In the genomic region with DNA sequence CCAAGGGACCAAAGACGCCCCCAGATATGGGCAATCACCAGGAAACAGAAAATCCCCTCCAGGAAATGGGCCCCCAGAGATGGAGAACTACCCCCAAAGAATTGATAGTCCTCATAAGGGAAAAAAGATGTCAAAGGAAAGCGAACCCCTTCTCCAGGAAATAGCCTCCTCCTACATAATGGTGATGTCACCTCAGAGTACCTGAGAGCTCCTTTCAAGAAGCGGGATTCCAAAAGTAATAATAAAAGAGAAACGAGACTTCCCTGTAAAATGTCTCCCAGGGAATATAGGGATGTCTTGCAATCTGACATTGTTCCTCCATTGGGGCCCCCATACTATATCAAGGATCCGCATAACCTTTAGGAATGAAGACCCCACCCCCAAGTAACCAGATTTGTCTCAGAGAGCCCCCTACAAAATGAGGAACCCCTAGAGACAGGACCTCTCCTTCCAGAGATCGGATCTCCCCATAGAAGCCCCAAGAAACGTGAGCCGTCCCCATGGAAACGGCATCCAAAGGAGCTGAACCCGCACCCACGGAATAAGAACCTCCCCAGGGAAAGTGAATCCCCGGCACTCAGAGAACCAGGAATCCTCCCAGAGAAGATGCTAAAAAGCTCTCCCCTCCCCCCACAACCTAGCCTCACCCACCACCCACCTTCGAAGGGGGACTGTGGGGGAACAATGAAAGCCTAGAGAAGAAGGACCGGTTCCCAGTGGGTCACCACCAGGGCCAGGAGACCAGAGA, we compare ENCODE assay signal across 8 cellular contexts. TPM values are rescaled to one million over a fixed set of nuclear protein-coding genes. Genes with fewer than 3 reads are reported as not detected.
DNase-seq lines count a peak whose midpoint lies in the region; ATAC-seq and TF ChIP-seq lines count a peak whose summit lies in the region.

No MANE protein-coding gene starts in this region.

- H3K4me3 ChIP-seq in CD8-positive, alpha-beta T cell (ENCODE audit: low read depth, low read length) = peak overlapping the region; percentile 97
- peak overlapping the region; percentile 76 for H3K4me3 ChIP-seq in Loucy (ENCODE audit: low read length, poor library complexity, severe bottlenecking)
- H3K4me3 ChIP-seq in coronary artery = peak overlapping the region; percentile 94

- H3K4me2 ChIP-seq in Loucy (ENCODE audit: low read depth, low read length, poor library complexity, severe bottlenecking) = peak overlapping the region; percentile 88

- no peaks in the 10 kb centered on the region for H3K9me2 ChIP-seq in Loucy (replicated peaks; ENCODE audit: low read depth, low read length)

- H3K36me3 Mint-ChIP-seq in CD8-positive, alpha-beta T cell = peaks cover 22% of the 10 kb centered on the region
- H3K36me3 Mint-ChIP-seq in nephron progenitor cell (ENCODE audit: low read depth) = no peaks in the 10 kb centered on the region

- H3K4me3 Mint-ChIP-seq in CD8-positive, alpha-beta T cell = peak overlapping the region; percentile 98
- peak overlapping the region; percentile 94 for H3K4me3 Mint-ChIP-seq in nephron progenitor cell

- intact Hi-C loops in CD8-positive, alpha-beta T cell (cut with DNase I, micrococcal nuclease) = loop anchor here (1.0 to 10.0 kb wide), 11 partner anchors 35 to 1243 kb away; a partner anchor contains a TSS
- intact Hi-C loops in posterior cingulate gyrus (cut with DNase I) = loop anchor here (5.0 kb wide), 2 partner anchors 66 to 84 kb away; a partner anchor contains a TSS

- peaks cover 46% of the 10 kb centered on the region for H3K4me1 Mint-ChIP-seq in CD8-positive, alpha-beta T cell (ENCODE audit: low read depth)
- H3K4me1 Mint-ChIP-seq in nephron progenitor cell = peaks cover 59% of the 10 kb centered on the region

- peak overlapping the region; percentile 71 for H3K27ac ChIP-seq in CD8-positive, alpha-beta T cell (ENCODE audit: low read depth, low read length)
- peak overlapping the region; percentile 88 to 94 for H3K27ac ChIP-seq in coronary artery

- H3K9me3 ChIP-seq in CD8-positive, alpha-beta T cell (ENCODE audit: low read length) = no peaks in the 10 kb centered on the region
- no peaks in the 10 kb centered on the region for H3K9me3 ChIP-seq in Loucy (ENCODE audit: insufficient read depth, low read depth, low read length)

- POLR2A ChIA-PET in CD8-positive, alpha-beta T cell (lab: Charles Lee) = interaction anchor here (0.7 to 6.8 kb wide), 7 partner anchors 14 to 128 kb away, joined by 3 to 77 read pairs (median 3); a partner anchor contains a TSS

- no peak overlapping the region for H2AFZ ChIP-seq in Loucy (ENCODE audit: low read length)

- peaks cover 20% of the 10 kb centered on the region for H4K20me1 ChIP-seq in Loucy (ENCODE audit: insufficient read depth, low read length, poor library complexity, severe bottlenecking)

- no peak for ATAC-seq in CD8-positive, alpha-beta T cell
- no peak for ATAC-seq in HG02938 (IDR thresholded peaks at IDR 0.05; ENCODE audit: unreplicated experiment)

- no peaks in the 10 kb centered on the region for H3K27me3 ChIP-seq in CD8-positive, alpha-beta T cell (ENCODE audit: insufficient read depth, low read length)
- H3K27me3 ChIP-seq in Loucy (ENCODE audit: insufficient read depth, low read length, poor library complexity, severe bottlenecking) = peaks cover 4% of the 10 kb centered on the region

- peak overlapping the region; percentile 86 for H3K9ac ChIP-seq in Loucy (ENCODE audit: low read depth, low read length, poor library complexity, severe bottlenecking)

- peaks cover 51% of the 10 kb centered on the region for H3K79me2 ChIP-seq in Loucy (ENCODE audit: insufficient read depth, low read length)

- peak overlapping the region; percentile 95 for H3K27ac Mint-ChIP-seq in CD8-positive, alpha-beta T cell
- peak overlapping the region; percentile 29 for H3K27ac Mint-ChIP-seq in nephron progenitor cell

- H3F3A ChIP-seq in Loucy (ENCODE audit: low read depth) = peaks cover 10% of the 10 kb centered on the region; the same call in 1 of the 2 replicates

- peaks cover 36% of the 10 kb centered on the region for H3K4me1 ChIP-seq in CD8-positive, alpha-beta T cell (ENCODE audit: insufficient read depth, low read length)
- peaks cover 37% of the 10 kb centered on the region for H3K4me1 ChIP-seq in Loucy (ENCODE audit: insufficient read depth, low read length, poor library complexity, severe bottlenecking)

- TF ChIP-seq CTCF in CD8-positive, alpha-beta T cell (IDR thresholded peaks at IDR 0.05) = no peak
- TF ChIP-seq CTCF in Loucy (conservative IDR thresholded peaks at IDR 0.05; ENCODE audit: low read length) (no peak), coronary artery (IDR thresholded peaks at IDR 0.05) (no peak), nephron progenitor cell (IDR thresholded peaks at IDR 0.05) (no peak)

- no peaks in the 10 kb centered on the region for H3K9me3 Mint-ChIP-seq in CD8-positive, alpha-beta T cell
- no peaks in the 10 kb centered on the region for H3K9me3 Mint-ChIP-seq in nephron progenitor cell

- no peaks in the 10 kb centered on the region for H3K36me3 ChIP-seq in CD8-positive, alpha-beta T cell (ENCODE audit: insufficient read depth, low read length)
- no peaks in the 10 kb centered on the region for H3K36me3 ChIP-seq in Loucy (ENCODE audit: insufficient read depth, low read length)

- DNase-seq in CD8-positive, alpha-beta T cell = no peak
- peak; percentile 73 for DNase-seq in coronary artery (ENCODE audit: low spot score)
- no peak for DNase-seq in nephron progenitor cell
- no peak for DNase-seq in posterior cingulate gyrus
- no peak for DNase-seq in activated CD4-positive, CD25-positive, alpha-beta regulatory T cell (lab: John Stamatoyannopoulos, UW)
- no peak for DNase-seq in AG08396 (ENCODE audit: low spot score)

- H3K27me3 Mint-ChIP-seq in CD8-positive, alpha-beta T cell (ENCODE audit: low read depth) = no peaks in the 10 kb centered on the region
- H3K27me3 Mint-ChIP-seq in nephron progenitor cell (ENCODE audit: low read depth, poor library complexity) = peaks cover 18% of the 10 kb centered on the region

- CTCF ChIA-PET in CD8-positive, alpha-beta T cell (lab: Charles Lee) = interaction anchor here (0.7 to 10.4 kb wide), 10 partner anchors 9 to 809 kb away, joined by 3 to 94 read pairs (median 4); a partner anchor contains a TSS

RNA-seq across cellular contexts. Expression of a gene that starts 0.9 kb away (rescaled TPM):
- 10 to 100 TPM; 58.5 to 61.3 TPM for total RNA-seq in CD8-positive, alpha-beta T cell

RNA-seq across cellular contexts. Expression of a gene that starts 2.1 kb away (rescaled TPM):
- total RNA-seq in CD8-positive, alpha-beta T cell = 10 to 100 TPM; 29.8 to 33.9 TPM

RNA-seq across cellular contexts. Expression of a gene that starts 19.2 kb away (rescaled TPM):
- total RNA-seq in CD8-positive, alpha-beta T cell = not detected

RNA-seq across cellular contexts. Expression of a gene that starts 24.2 kb away (rescaled TPM):
- 10 to 100 TPM; 82.0 to 91.1 TPM for total RNA-seq in CD8-positive, alpha-beta T cell

RNA-seq across cellular contexts. Expression of a gene that starts 50.6 kb away (rescaled TPM):
- 10 to 100 TPM; 21.6 to 22.5 TPM for total RNA-seq in CD8-positive, alpha-beta T cell
